33 cellular contexts compared by ENCODE assay signal in genomic region chr1:5005171-5005570, GRCh38.
DNase-seq lines count a peak whose midpoint lies in the region; ATAC-seq and TF ChIP-seq lines count a peak whose summit lies in the region.
"Had no signal": no experiment of that assay in that cellular context is flagged by ENCODE, and none has a peak within 500 bp of the region (broad histone marks: within the 10 kb centered on the region; RNA-seq: fewer than 3 reads in every experiment).

No MANE protein-coding gene starts in this region.

- H3K4me3 ChIP-seq in esophagus muscularis mucosa (no peak overlapping the region), neural progenitor cell (no peak overlapping the region)
- H3K4me3 ChIP-seq: A549; BLaER1; BLaER1 treated with 17β-estradiol and CSF1 and Interleukin-3, amounts not matched to agents 10 nM and 100 nM had no signal

- no peak for TF ChIP-seq EP300 in esophagus muscularis mucosa (IDR thresholded peaks at IDR 0.05)

- peak overlapping the region; percentile 6 for H3K27ac Mint-ChIP-seq in activated naive CD4-positive, alpha-beta T cell treated with anti-CD3 and anti-CD28 coated beads, Interleukin-2, amount 50 U/mL, for 24 hours
- no peak overlapping the region for H3K27ac Mint-ChIP-seq in activated naive CD4-positive, alpha-beta T cell treated with anti-CD3 and anti-CD28 coated beads, Interleukin-2, amount 10 ng/mL, durations not matched to agents 7 days and 5 days
- H3K27ac Mint-ChIP-seq in neural progenitor cell, result no peak overlapping the region
- H3K27ac Mint-ChIP-seq: B cell; CD4-positive, alpha-beta memory T cell; CD4-positive, alpha-beta T cell; CD8-positive, alpha-beta memory T cell; CD8-positive, alpha-beta T cell had no signal

- no peak overlapping the region for H2AFZ ChIP-seq in neural progenitor cell (replicated peaks)

- H3K9me3 Mint-ChIP-seq in activated naive CD4-positive, alpha-beta T cell treated with anti-CD3 and anti-CD28 coated beads, Interleukin-2, amount 50 U/mL, for 24 hours, result peaks cover 10% of the 10 kb centered on the region
- peaks cover 3% of the 10 kb centered on the region for H3K9me3 Mint-ChIP-seq in activated naive CD4-positive, alpha-beta T cell treated with anti-CD3 and anti-CD28 coated beads, Interleukin-2, amount 10 ng/mL, durations not matched to agents 7 days and 5 days
- peaks cover 6% of the 10 kb centered on the region for H3K9me3 Mint-ChIP-seq in neural progenitor cell

- no peak for DNase-seq in activated naive CD4-positive, alpha-beta T cell treated with anti-CD3 and anti-CD28 coated beads, Interleukin-2, amount 10 ng/mL, durations not matched to agents 7 days and 5 days
- DNase-seq in esophagus muscularis mucosa (ENCODE audit: extremely low spot score) (peak; percentile 91), neural progenitor cell (ENCODE audit: low spot score) (no peak)
- DNase-seq: 8988T; ACHN; AML-193; BE2C; C1 segment of cervical spinal cord; Caco-2; Calu3; CD4-positive, alpha-beta memory T cell; CD4-positive, alpha-beta T cell; CD4-positive, CD25-positive, alpha-beta regulatory T cell; CD8-positive, alpha-beta memory T cell; CD8-positive, alpha-beta T cell; COR-L47; DMS 273 treated with DMSO at 0.1 percent for 48 hours; DMS153; DMS53; DMS79; DMS79 treated with DMSO at 0.1 percent for 48 hours; DND-41; EL had no signal

- H3K4me3 Mint-ChIP-seq in activated naive CD4-positive, alpha-beta T cell treated with anti-CD3 and anti-CD28 coated beads, Interleukin-2, amount 50 U/mL, for 24 hours, result no peak overlapping the region
- H3K4me3 Mint-ChIP-seq in activated naive CD4-positive, alpha-beta T cell treated with anti-CD3 and anti-CD28 coated beads, Interleukin-2, amount 10 ng/mL, durations not matched to agents 7 days and 5 days, result no peak overlapping the region
- H3K4me3 Mint-ChIP-seq in neural progenitor cell, result peak overlapping the region; percentile 30
- H3K4me3 Mint-ChIP-seq: B cell; CD14-positive monocyte; CD4-positive, alpha-beta memory T cell; CD4-positive, alpha-beta T cell; CD4-positive, CD25-positive, alpha-beta regulatory T cell; CD8-positive, alpha-beta memory T cell; CD8-positive, alpha-beta T cell had no signal

- H3K4me1 Mint-ChIP-seq in activated naive CD4-positive, alpha-beta T cell treated with anti-CD3 and anti-CD28 coated beads, Interleukin-2, amount 50 U/mL, for 24 hours, result no peaks in the 10 kb centered on the region
- H3K4me1 Mint-ChIP-seq in activated naive CD4-positive, alpha-beta T cell treated with anti-CD3 and anti-CD28 coated beads, Interleukin-2, amount 10 ng/mL, durations not matched to agents 7 days and 5 days, result no peaks in the 10 kb centered on the region
- H3K4me1 Mint-ChIP-seq in neural progenitor cell, result peaks cover 15% of the 10 kb centered on the region
- H3K4me1 Mint-ChIP-seq: B cell; CD14-positive monocyte; CD4-positive, alpha-beta memory T cell; CD4-positive, CD25-positive, alpha-beta regulatory T cell; CD8-positive, alpha-beta memory T cell had no signal

- WGBS in esophagus muscularis mucosa, result 84% methylated on average over 6 of the region's 6 CpGs

- no peaks in the 10 kb centered on the region for H3F3A ChIP-seq in neural progenitor cell (ENCODE audit: low read depth)

- H3K27me3 Mint-ChIP-seq in activated naive CD4-positive, alpha-beta T cell treated with anti-CD3 and anti-CD28 coated beads, Interleukin-2, amount 50 U/mL, for 24 hours, result peaks cover 3% of the 10 kb centered on the region
- no peaks in the 10 kb centered on the region for H3K27me3 Mint-ChIP-seq in activated naive CD4-positive, alpha-beta T cell treated with anti-CD3 and anti-CD28 coated beads, Interleukin-2, amount 10 ng/mL, durations not matched to agents 7 days and 5 days
- peaks cover 9% of the 10 kb centered on the region for H3K27me3 Mint-ChIP-seq in neural progenitor cell (ENCODE audit: insufficient read depth, low read depth)
- H3K27me3 Mint-ChIP-seq: B cell; CD4-positive, CD25-positive, alpha-beta regulatory T cell had no signal

- ATAC-seq in GM18873 (IDR thresholded peaks at IDR 0.05; ENCODE audit: low FRiP score, unreplicated experiment), result no peak
- ATAC-seq in GM21526 (IDR thresholded peaks at IDR 0.05; ENCODE audit: low FRiP score, unreplicated experiment), result no peak
- ATAC-seq: A549; CD8-positive, alpha-beta T cell had no signal

- no peaks in the 10 kb centered on the region for H3K36me3 Mint-ChIP-seq in activated naive CD4-positive, alpha-beta T cell treated with anti-CD3 and anti-CD28 coated beads, Interleukin-2, amount 50 U/mL, for 24 hours
- no peaks in the 10 kb centered on the region for H3K36me3 Mint-ChIP-seq in activated naive CD4-positive, alpha-beta T cell treated with anti-CD3 and anti-CD28 coated beads, Interleukin-2, amount 10 ng/mL, durations not matched to agents 7 days and 5 days
- no peaks in the 10 kb centered on the region for H3K36me3 Mint-ChIP-seq in neural progenitor cell
- H3K36me3 Mint-ChIP-seq: CD14-positive monocyte; CD4-positive, alpha-beta memory T cell; CD4-positive, CD25-positive, alpha-beta regulatory T cell; CD8-positive, alpha-beta memory T cell; CD8-positive, alpha-beta T cell had no signal

- no peaks in the 10 kb centered on the region for H3K36me3 ChIP-seq in esophagus muscularis mucosa
- H3K36me3 ChIP-seq in neural progenitor cell, result no peaks in the 10 kb centered on the region
- H3K36me3 ChIP-seq: BE2C; BLaER1; BLaER1 treated with 17β-estradiol and CSF1 and Interleukin-3, amounts not matched to agents 10 nM and 100 nM had no signal

- H3K9ac ChIP-seq in neural progenitor cell, result no peak overlapping the region
- H3K9ac ChIP-seq: BLaER1; BLaER1 treated with 17β-estradiol and CSF1 and Interleukin-3, amounts not matched to agents 10 nM and 100 nM had no signal

- H3K4me2 ChIP-seq in neural progenitor cell, result no peak overlapping the region
- H3K4me2 ChIP-seq: A549; BLaER1; BLaER1 treated with 17β-estradiol and CSF1 and Interleukin-3, amounts not matched to agents 10 nM and 100 nM had no signal

- H3K27ac ChIP-seq in esophagus muscularis mucosa (replicated peaks in 1 of 4) (no peak overlapping the region), neural progenitor cell (no peak overlapping the region)
- H3K27ac ChIP-seq: 22Rv1, A549, BLaER1, C4-2B had no signal

- CTCF ChIA-PET in activated naive CD4-positive, alpha-beta T cell treated with anti-CD3 and anti-CD28 coated beads, Interleukin-2, amount 10 ng/mL, durations not matched to agents 7 days and 5 days (lab: Charles Lee), result no interaction called here

- H3K9me3 ChIP-seq in esophagus muscularis mucosa (no peaks in the 10 kb centered on the region), neural progenitor cell (ENCODE audit: low read depth) (no peaks in the 10 kb centered on the region)
- H3K9me3 ChIP-seq: A549, BE2C, BLaER1, Caco-2 had no signal

- no peaks in the 10 kb centered on the region for H4K20me1 ChIP-seq in neural progenitor cell (ENCODE audit: low read depth)
- H4K20me1 ChIP-seq: BLaER1; BLaER1 treated with 17β-estradiol and CSF1 and Interleukin-3, amounts not matched to agents 10 nM and 100 nM had no signal

- no peak for TF ChIP-seq CTCF in esophagus muscularis mucosa (IDR thresholded peaks at IDR 0.05)
- no peak for TF ChIP-seq CTCF in neural progenitor cell (IDR thresholded peaks at IDR 0.05)

- intact Hi-C loops in esophagus muscularis mucosa (cut with DNase I), result no loop called here

- H3K4me1 ChIP-seq in esophagus muscularis mucosa, result no peaks in the 10 kb centered on the region
- no peaks in the 10 kb centered on the region for H3K4me1 ChIP-seq in neural progenitor cell
- H3K4me1 ChIP-seq: A549, BE2C, Caco-2 had no signal

- no peaks in the 10 kb centered on the region for H3K79me2 ChIP-seq in neural progenitor cell (ENCODE audit: low read depth)

- TF ChIP-seq POLR2A in esophagus muscularis mucosa (IDR thresholded peaks at IDR 0.05; ENCODE audit: low read depth), result no peak

- peaks cover 0 to 23% (median 0%) of the 10 kb centered on the region in 4 donors for H3K27me3 ChIP-seq in esophagus muscularis mucosa
- H3K27me3 ChIP-seq in neural progenitor cell, result no peaks in the 10 kb centered on the region
- H3K27me3 ChIP-seq: BE2C, BLaER1 had no signal
